1 cellular context compared by ENCODE assay signal in the genomic region with DNA sequence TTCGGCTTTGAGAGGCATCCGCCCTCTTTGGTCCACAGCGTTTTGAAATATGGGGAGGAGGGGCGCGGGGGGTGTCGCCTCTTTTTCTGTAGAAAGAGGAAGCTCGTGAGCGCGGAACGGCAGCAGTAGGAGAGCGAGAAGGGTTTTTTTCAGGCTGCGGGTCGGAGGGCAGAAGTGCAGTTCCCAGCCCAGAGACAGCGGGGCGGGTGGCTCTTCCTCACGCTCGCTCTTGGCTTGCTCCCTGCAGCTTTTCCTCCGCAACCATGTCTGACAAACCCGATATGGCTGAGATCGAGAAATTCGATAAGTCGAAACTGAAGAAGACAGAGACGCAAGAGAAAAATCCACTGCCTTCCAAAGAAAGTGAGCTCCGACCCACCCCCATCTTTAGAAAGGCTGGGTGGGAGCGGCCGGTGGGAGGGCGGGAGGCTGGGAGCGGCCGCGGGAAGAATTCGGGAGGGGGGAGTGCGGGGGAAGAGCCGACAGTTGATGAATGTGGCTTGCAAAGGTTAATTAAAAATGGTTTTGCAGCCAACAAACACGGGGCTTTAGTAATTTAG.
TF ChIP-seq lines count a peak whose summit lies in the region.

No MANE protein-coding gene starts in this region.

TF ChIP-seq in K562, 482 proteins besides CTCF, POLR2A, EP300 and RAD21 (continued from another document and continues in another):
- TF ChIP-seq MYNN (IDR thresholded peaks at IDR 0.05) (no peak), MYNN (CRISPR knock-in tag; IDR thresholded peaks at IDR 0.05) (no peak), ZNF76 (CRISPR knock-in tag; IDR thresholded peaks at IDR 0.05; ENCODE audit: borderline replicate concordance) (no peak), TARDBP (IDR thresholded peaks at IDR 0.05) (no peak), ZNF551 (CRISPR knock-in tag; IDR thresholded peaks at IDR 0.05) (no peak), ZNF165 (CRISPR knock-in tag; IDR thresholded peaks at IDR 0.05; ENCODE audit: borderline replicate concordance) (no peak), ZNF584 (CRISPR knock-in tag; IDR thresholded peaks at IDR 0.05; ENCODE audit: low read depth) (peak; percentile 91), NR2C1 (IDR thresholded peaks at IDR 0.05) (no peak), NR2C1 (tag; IDR thresholded peaks at IDR 0.05) (0 out of 2 replicates have a peak, but pooled peaks have one; percentile 26), HMG20B (CRISPR knock-in tag; IDR thresholded peaks at IDR 0.05) (no peak), ZNF3 (CRISPR knock-in tag; IDR thresholded peaks at IDR 0.05) (no peak), ADNP (tag; IDR thresholded peaks at IDR 0.05) (no peak), YY1 (IDR thresholded peaks at IDR 0.05; ENCODE audit: borderline replicate concordance in 1 of 3, control insufficient read depth in 1 of 3, extremely low read depth in 1 of 3, insufficient read depth in 3 of 3, insufficient read length in 1 of 3, insufficient replicate concordance in 2 of 3, low read depth in 1 of 3, low read length in 2 of 3) (peak in 1 of 3 experiments; percentile 33), HSF4 (CRISPR knock-in tag; IDR thresholded peaks at IDR 0.05; ENCODE audit: borderline replicate concordance) (no peak), NCOA6 (IDR thresholded peaks at IDR 0.05) (no peak), PRDM10 (IDR thresholded peaks at IDR 0.05; ENCODE audit: partially characterized antibody) (peak; percentile 96), ETV6 (IDR thresholded peaks at IDR 0.05; ENCODE audit: borderline replicate concordance in 1 of 2, low read depth in 2 of 2, low read length in 1 of 2) (no peak), ETV6 (CRISPR knock-in tag; IDR thresholded peaks at IDR 0.05; ENCODE audit: borderline replicate concordance) (no peak), USF2 (CRISPR knock-in tag; IDR thresholded peaks at IDR 0.05) (no peak), EHMT2 (IDR thresholded peaks at IDR 0.05) (no peak), MEF2D (tag; conservative IDR thresholded peaks at IDR 0.05; ENCODE audit: low read depth) (no peak), XRCC4 (IDR thresholded peaks at IDR 0.05; ENCODE audit: extremely low read depth, insufficient read depth, insufficient read length) (no peak), RBBP5 (IDR thresholded peaks at IDR 0.05; ENCODE audit: borderline replicate concordance, insufficient read depth, low read length, poor library complexity, severe bottlenecking) (no peak), ZNF212 (CRISPR knock-in tag; IDR thresholded peaks at IDR 0.05) (no peak), CHCHD3 (CRISPR knock-in tag; IDR thresholded peaks at IDR 0.05) (no peak), PHF21A (IDR thresholded peaks at IDR 0.05; ENCODE audit: borderline replicate concordance, low read depth) (no peak), CEBPB (tag; IDR thresholded peaks at IDR 0.05) (peak; percentile 32; the same call in 1 of the 2 replicates), MCM3 (IDR thresholded peaks at IDR 0.05) (no peak), BCL6 (CRISPR knock-in tag; IDR thresholded peaks at IDR 0.05) (no peak), NFRKB (IDR thresholded peaks at IDR 0.05; ENCODE audit: low read depth) (no peak)
- TF ChIP-seq, protein P1, sequence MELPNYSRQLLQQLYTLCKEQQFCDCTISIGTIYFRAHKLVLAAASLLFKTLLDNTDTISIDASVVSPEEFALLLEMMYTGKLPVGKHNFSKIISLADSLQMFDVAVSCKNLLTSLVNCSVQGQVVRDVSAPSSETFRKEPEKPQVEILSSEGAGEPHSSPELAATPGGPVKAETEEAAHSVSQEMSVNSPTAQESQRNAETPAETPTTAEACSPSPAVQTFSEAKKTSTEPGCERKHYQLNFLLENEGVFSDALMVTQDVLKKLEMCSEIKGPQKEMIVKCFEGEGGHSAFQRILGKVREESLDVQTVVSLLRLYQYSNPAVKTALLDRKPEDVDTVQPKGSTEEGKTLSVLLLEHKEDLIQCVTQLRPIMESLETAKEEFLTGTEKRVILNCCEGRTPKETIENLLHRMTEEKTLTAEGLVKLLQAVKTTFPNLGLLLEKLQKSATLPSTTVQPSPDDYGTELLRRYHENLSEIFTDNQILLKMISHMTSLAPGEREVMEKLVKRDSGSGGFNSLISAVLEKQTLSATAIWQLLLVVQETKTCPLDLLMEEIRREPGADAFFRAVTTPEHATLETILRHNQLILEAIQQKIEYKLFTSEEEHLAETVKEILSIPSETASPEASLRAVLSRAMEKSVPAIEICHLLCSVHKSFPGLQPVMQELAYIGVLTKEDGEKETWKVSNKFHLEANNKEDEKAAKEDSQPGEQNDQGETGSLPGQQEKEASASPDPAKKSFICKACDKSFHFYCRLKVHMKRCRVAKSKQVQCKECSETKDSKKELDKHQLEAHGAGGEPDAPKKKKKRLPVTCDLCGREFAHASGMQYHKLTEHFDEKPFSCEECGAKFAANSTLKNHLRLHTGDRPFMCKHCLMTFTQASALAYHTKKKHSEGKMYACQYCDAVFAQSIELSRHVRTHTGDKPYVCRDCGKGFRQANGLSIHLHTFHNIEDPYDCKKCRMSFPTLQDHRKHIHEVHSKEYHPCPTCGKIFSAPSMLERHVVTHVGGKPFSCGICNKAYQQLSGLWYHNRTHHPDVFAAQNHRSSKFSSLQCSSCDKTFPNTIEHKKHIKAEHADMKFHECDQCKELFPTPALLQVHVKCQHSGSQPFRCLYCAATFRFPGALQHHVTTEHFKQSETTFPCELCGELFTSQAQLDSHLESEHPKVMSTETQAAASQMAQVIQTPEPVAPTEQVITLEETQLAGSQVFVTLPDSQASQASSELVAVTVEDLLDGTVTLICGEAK (IDR thresholded peaks at IDR 0.05) = no peak
- TF ChIP-seq, protein P1 (CRISPR knock-in tag; IDR thresholded peaks at IDR 0.05) = no peak
- TF ChIP-seq, protein P2, sequence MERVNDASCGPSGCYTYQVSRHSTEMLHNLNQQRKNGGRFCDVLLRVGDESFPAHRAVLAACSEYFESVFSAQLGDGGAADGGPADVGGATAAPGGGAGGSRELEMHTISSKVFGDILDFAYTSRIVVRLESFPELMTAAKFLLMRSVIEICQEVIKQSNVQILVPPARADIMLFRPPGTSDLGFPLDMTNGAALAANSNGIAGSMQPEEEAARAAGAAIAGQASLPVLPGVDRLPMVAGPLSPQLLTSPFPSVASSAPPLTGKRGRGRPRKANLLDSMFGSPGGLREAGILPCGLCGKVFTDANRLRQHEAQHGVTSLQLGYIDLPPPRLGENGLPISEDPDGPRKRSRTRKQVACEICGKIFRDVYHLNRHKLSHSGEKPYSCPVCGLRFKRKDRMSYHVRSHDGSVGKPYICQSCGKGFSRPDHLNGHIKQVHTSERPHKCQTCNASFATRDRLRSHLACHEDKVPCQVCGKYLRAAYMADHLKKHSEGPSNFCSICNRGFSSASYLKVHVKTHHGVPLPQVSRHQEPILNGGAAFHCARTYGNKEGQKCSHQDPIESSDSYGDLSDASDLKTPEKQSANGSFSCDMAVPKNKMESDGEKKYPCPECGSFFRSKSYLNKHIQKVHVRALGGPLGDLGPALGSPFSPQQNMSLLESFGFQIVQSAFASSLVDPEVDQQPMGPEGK (CRISPR knock-in tag; IDR thresholded peaks at IDR 0.05; ENCODE audit: borderline replicate concordance) = no peak
- TF ChIP-seq, protein P3, sequence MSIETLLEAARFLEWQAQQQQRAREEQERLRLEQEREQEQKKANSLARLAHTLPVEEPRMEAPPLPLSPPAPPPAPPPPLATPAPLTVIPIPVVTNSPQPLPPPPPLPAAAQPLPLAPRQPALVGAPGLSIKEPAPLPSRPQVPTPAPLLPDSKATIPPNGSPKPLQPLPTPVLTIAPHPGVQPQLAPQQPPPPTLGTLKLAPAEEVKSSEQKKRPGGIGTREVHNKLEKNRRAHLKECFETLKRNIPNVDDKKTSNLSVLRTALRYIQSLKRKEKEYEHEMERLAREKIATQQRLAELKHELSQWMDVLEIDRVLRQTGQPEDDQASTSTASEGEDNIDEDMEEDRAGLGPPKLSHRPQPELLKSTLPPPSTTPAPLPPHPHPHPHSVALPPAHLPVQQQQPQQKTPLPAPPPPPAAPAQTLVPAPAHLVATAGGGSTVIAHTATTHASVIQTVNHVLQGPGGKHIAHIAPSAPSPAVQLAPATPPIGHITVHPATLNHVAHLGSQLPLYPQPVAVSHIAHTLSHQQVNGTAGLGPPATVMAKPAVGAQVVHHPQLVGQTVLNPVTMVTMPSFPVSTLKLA (conservative IDR thresholded peaks at IDR 0.05) = peak in 1 of 2 experiments; percentile 23; a peak in 1 of 4 replicates
- TF ChIP-seq, protein P4, sequence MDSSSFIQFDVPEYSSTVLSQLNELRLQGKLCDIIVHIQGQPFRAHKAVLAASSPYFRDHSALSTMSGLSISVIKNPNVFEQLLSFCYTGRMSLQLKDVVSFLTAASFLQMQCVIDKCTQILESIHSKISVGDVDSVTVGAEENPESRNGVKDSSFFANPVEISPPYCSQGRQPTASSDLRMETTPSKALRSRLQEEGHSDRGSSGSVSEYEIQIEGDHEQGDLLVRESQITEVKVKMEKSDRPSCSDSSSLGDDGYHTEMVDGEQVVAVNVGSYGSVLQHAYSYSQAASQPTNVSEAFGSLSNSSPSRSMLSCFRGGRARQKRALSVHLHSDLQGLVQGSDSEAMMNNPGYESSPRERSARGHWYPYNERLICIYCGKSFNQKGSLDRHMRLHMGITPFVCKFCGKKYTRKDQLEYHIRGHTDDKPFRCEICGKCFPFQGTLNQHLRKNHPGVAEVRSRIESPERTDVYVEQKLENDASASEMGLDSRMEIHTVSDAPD (CRISPR knock-in tag; IDR thresholded peaks at IDR 0.05) = no peak
- TF ChIP-seq, protein P5, sequence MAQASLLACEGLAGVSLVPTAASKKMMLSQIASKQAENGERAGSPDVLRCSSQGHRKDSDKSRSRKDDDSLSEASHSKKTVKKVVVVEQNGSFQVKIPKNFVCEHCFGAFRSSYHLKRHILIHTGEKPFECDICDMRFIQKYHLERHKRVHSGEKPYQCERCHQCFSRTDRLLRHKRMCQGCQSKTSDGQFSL (CRISPR knock-in tag; IDR thresholded peaks at IDR 0.05) = no peak
- TF ChIP-seq, protein P5 (tag; IDR thresholded peaks at IDR 0.05) = no peak
